In the genomic region with DNA sequence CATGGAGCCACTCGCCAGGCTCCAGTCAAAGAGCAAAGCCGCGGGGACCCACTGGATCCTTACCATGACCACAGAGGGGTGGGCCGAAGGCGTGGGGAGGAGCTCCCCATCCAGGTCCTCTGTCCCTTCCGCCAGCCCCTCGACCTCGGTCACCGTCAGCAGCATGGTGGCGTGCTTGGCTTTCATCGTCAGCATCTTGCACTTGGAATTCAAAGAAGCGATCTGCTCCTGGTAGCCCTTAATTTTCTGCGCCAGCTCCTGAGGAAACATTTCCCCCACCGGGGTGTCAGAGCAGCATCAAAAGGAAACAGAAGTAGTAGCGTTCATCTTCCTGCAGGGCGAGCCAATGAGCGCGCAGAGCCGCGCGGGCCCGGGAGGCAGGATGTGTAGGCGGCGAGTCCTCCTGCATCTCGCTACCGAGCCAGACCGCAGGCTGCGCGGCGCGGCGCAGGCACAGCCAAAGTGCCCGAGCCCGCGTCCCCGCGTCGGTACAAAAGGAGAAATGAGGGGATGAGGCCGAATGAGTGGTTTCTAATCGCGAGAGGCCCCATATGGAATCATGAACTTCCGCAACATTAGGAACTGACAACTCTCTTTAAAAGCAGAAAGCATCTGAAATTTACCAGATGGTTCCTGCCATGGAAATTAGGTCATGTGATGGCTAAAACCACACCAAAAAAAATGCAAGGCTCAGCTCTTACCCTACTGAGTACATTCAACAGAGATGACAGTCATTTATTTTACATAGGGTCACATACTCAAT, we compare ENCODE assay signal across 1 cellular context.
TF ChIP-seq lines count a peak whose summit lies in the region.

No MANE protein-coding gene starts in this region.

TF ChIP-seq in HepG2, 621 proteins besides CTCF, POLR2A, EP300 and RAD21 (continued from another document and continues in another):
- TF ChIP-seq, protein P1, sequence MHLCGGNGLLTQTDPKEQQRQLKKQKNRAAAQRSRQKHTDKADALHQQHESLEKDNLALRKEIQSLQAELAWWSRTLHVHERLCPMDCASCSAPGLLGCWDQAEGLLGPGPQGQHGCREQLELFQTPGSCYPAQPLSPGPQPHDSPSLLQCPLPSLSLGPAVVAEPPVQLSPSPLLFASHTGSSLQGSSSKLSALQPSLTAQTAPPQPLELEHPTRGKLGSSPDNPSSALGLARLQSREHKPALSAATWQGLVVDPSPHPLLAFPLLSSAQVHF (CRISPR knock-in tag; IDR thresholded peaks at IDR 0.05) = no peak; the same call in 1 of the 2 replicates
- TF ChIP-seq TEAD3 (CRISPR knock-in tag; optimal IDR thresholded peaks at IDR 0.05; ENCODE audit: borderline replicate concordance) = no peak
- TF ChIP-seq RXRB (CRISPR knock-in tag; IDR thresholded peaks at IDR 0.05; ENCODE audit: borderline replicate concordance) = peak; percentile 32
- peak; percentile 92 for TF ChIP-seq KDM2A (CRISPR knock-in tag; IDR thresholded peaks at IDR 0.05; ENCODE audit: borderline replicate concordance, low read depth)
- peak; percentile 79; the same call in 1 of the 2 replicates for TF ChIP-seq ZNF564 (CRISPR knock-in tag; IDR thresholded peaks at IDR 0.05)
- TF ChIP-seq JDP2 (CRISPR knock-in tag; IDR thresholded peaks at IDR 0.05; ENCODE audit: borderline replicate concordance) = no peak
- TF ChIP-seq, protein P2, sequence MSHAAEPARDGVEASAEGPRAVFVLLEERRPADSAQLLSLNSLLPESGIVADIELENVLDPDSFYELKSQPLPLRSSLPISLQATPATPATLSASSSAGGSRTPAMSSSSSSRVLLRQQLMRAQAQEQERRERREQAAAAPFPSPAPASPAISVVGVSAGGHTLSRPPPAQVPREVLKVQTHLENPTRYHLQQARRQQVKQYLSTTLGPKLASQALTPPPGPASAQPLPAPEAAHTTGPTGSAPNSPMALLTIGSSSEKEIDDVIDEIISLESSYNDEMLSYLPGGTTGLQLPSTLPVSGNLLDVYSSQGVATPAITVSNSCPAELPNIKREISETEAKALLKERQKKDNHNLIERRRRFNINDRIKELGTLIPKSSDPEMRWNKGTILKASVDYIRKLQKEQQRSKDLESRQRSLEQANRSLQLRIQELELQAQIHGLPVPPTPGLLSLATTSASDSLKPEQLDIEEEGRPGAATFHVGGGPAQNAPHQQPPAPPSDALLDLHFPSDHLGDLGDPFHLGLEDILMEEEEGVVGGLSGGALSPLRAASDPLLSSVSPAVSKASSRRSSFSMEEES (CRISPR knock-in tag; IDR thresholded peaks at IDR 0.05) = no peak
- TF ChIP-seq NFRKB (IDR thresholded peaks at IDR 0.05) = no peak
- no peak for TF ChIP-seq ZBTB8A (CRISPR knock-in tag; IDR thresholded peaks at IDR 0.05; ENCODE audit: borderline replicate concordance, low read depth)
- TF ChIP-seq, protein P3, sequence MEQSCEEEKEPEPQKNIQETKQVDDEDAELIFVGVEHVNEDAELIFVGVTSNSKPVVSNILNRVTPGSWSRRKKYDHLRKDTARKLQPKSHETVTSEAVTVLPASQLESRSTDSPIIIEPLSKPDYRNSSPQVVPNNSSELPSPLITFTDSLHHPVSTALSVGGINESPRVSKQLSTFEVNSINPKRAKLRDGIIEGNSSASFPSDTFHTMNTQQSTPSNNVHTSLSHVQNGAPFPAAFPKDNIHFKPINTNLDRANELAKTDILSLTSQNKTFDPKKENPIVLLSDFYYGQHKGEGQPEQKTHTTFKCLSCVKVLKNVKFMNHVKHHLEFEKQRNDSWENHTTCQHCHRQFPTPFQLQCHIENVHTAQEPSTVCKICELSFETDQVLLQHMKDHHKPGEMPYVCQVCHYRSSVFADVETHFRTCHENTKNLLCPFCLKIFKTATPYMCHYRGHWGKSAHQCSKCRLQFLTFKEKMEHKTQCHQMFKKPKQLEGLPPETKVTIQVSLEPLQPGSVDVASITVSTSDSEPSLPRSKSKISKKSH (CRISPR knock-in tag; IDR thresholded peaks at IDR 0.05; ENCODE audit: borderline replicate concordance) = peak; percentile 80; the same call in 1 of the 2 replicates
- TF ChIP-seq, protein P4, sequence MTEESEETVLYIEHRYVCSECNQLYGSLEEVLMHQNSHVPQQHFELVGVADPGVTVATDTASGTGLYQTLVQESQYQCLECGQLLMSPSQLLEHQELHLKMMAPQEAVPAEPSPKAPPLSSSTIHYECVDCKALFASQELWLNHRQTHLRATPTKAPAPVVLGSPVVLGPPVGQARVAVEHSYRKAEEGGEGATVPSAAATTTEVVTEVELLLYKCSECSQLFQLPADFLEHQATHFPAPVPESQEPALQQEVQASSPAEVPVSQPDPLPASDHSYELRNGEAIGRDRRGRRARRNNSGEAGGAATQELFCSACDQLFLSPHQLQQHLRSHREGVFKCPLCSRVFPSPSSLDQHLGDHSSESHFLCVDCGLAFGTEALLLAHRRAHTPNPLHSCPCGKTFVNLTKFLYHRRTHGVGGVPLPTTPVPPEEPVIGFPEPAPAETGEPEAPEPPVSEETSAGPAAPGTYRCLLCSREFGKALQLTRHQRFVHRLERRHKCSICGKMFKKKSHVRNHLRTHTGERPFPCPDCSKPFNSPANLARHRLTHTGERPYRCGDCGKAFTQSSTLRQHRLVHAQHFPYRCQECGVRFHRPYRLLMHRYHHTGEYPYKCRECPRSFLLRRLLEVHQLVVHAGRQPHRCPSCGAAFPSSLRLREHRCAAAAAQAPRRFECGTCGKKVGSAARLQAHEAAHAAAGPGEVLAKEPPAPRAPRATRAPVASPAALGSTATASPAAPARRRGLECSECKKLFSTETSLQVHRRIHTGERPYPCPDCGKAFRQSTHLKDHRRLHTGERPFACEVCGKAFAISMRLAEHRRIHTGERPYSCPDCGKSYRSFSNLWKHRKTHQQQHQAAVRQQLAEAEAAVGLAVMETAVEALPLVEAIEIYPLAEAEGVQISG (CRISPR knock-in tag; IDR thresholded peaks at IDR 0.05) = peak; percentile 87
- TF ChIP-seq TCF7 (IDR thresholded peaks at IDR 0.05; ENCODE audit: low read depth) = no peak
- TF ChIP-seq, protein P5, sequence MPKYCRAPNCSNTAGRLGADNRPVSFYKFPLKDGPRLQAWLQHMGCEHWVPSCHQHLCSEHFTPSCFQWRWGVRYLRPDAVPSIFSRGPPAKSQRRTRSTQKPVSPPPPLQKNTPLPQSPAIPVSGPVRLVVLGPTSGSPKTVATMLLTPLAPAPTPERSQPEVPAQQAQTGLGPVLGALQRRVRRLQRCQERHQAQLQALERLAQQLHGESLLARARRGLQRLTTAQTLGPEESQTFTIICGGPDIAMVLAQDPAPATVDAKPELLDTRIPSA (CRISPR knock-in tag; IDR thresholded peaks at IDR 0.05; ENCODE audit: borderline replicate concordance) = 0 out of 2 replicates have a peak, but pooled peaks have one; percentile 48
- TF ChIP-seq PAX8 (CRISPR knock-in tag; IDR thresholded peaks at IDR 0.05; ENCODE audit: borderline replicate concordance) = peak; percentile 94; the same call in 1 of the 2 replicates
- TF ChIP-seq, protein P6, sequence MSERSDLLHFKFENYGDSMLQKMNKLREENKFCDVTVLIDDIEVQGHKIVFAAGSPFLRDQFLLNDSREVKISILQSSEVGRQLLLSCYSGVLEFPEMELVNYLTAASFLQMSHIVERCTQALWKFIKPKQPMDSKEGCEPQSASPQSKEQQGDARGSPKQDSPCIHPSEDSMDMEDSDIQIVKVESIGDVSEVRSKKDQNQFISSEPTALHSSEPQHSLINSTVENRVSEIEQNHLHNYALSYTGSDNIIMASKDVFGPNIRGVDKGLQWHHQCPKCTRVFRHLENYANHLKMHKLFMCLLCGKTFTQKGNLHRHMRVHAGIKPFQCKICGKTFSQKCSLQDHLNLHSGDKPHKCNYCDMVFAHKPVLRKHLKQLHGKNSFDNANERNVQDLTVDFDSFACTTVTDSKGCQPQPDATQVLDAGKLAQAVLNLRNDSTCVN (CRISPR knock-in tag; IDR thresholded peaks at IDR 0.05; ENCODE audit: borderline replicate concordance) = peak; percentile 37; the same call in 1 of the 2 replicates
- TF ChIP-seq, protein P7, sequence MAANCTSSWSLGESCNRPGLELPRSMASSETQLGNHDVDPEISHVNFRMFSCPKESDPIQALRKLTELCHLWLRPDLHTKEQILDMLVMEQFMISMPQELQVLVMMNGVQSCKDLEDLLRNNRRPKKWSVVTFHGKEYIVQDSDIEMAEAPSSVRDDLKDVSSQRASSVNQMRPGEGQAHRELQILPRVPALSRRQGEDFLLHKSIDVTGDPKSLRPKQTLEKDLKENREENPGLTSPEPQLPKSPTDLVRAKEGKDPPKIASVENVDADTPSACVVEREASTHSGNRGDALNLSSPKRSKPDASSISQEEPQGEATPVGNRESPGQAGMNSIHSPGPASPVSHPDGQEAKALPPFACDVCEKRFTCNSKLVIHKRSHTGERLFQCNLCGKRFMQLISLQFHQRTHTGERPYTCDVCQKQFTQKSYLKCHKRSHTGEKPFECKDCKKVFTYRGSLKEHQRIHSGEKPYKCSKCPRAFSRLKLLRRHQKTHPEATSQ (CRISPR knock-in tag; IDR thresholded peaks at IDR 0.05; ENCODE audit: borderline replicate concordance) = peak; percentile 72; the same call in 1 of the 2 replicates
- no peak for TF ChIP-seq ZNF432 (CRISPR knock-in tag; IDR thresholded peaks at IDR 0.05; ENCODE audit: borderline replicate concordance)
- no peak for TF ChIP-seq ZNF17 (CRISPR knock-in tag; IDR thresholded peaks at IDR 0.05)
- TF ChIP-seq, protein P8, sequence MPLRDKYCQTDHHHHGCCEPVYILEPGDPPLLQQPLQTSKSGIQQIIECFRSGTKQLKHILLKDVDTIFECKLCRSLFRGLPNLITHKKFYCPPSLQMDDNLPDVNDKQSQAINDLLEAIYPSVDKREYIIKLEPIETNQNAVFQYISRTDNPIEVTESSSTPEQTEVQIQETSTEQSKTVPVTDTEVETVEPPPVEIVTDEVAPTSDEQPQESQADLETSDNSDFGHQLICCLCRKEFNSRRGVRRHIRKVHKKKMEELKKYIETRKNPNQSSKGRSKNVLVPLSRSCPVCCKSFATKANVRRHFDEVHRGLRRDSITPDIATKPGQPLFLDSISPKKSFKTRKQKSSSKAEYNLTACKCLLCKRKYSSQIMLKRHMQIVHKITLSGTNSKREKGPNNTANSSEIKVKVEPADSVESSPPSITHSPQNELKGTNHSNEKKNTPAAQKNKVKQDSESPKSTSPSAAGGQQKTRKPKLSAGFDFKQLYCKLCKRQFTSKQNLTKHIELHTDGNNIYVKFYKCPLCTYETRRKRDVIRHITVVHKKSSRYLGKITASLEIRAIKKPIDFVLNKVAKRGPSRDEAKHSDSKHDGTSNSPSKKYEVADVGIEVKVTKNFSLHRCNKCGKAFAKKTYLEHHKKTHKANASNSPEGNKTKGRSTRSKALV (CRISPR knock-in tag; IDR thresholded peaks at IDR 0.05) = peak; percentile 93
- TF ChIP-seq, protein P9, sequence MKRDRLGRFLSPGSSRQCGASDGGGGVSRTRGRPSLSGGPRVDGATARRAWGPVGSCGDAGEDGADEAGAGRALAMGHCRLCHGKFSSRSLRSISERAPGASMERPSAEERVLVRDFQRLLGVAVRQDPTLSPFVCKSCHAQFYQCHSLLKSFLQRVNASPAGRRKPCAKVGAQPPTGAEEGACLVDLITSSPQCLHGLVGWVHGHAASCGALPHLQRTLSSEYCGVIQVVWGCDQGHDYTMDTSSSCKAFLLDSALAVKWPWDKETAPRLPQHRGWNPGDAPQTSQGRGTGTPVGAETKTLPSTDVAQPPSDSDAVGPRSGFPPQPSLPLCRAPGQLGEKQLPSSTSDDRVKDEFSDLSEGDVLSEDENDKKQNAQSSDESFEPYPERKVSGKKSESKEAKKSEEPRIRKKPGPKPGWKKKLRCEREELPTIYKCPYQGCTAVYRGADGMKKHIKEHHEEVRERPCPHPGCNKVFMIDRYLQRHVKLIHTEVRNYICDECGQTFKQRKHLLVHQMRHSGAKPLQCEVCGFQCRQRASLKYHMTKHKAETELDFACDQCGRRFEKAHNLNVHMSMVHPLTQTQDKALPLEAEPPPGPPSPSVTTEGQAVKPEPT (CRISPR knock-in tag; IDR thresholded peaks at IDR 0.05; ENCODE audit: low read depth) = peak; percentile 88
- TF ChIP-seq HNRNPUL1 (IDR thresholded peaks at IDR 0.05; ENCODE audit: low read depth, low read length) = no peak
- TF ChIP-seq, protein P10, sequence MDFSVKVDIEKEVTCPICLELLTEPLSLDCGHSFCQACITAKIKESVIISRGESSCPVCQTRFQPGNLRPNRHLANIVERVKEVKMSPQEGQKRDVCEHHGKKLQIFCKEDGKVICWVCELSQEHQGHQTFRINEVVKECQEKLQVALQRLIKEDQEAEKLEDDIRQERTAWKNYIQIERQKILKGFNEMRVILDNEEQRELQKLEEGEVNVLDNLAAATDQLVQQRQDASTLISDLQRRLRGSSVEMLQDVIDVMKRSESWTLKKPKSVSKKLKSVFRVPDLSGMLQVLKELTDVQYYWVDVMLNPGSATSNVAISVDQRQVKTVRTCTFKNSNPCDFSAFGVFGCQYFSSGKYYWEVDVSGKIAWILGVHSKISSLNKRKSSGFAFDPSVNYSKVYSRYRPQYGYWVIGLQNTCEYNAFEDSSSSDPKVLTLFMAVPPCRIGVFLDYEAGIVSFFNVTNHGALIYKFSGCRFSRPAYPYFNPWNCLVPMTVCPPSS (IDR thresholded peaks at IDR 0.05) = no peak
- TF ChIP-seq, protein P11, sequence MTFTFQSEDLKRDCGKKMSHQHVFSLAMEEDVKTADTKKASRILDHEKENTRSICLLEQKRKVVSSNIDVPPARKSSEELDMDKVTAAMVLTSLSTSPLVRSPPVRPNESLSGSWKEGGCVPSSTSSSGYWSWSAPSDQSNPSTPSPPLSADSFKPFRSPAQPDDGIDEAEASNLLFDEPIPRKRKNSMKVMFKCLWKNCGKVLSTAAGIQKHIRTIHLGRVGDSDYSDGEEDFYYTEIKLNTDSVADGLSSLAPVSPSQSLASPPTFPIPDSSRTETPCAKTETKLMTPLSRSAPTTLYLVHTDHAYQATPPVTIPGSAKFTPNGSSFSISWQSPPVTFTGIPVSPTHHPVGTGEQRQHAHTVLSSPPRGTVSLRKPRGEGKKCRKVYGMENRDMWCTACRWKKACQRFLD (CRISPR knock-in tag; IDR thresholded peaks at IDR 0.05; ENCODE audit: borderline replicate concordance) = 0 out of 2 replicates have a peak, but pooled peaks have one; percentile 56
- no peak for TF ChIP-seq SRF (IDR thresholded peaks at IDR 0.05; ENCODE audit: low read depth, low read length)
- no peak for TF ChIP-seq HHEX (CRISPR knock-in tag; IDR thresholded peaks at IDR 0.05)
- TF ChIP-seq ZNF83 (CRISPR knock-in tag; IDR thresholded peaks at IDR 0.05; ENCODE audit: borderline replicate concordance) = peak; percentile 51; the same call in 1 of the 2 replicates
- peak; percentile 56 for TF ChIP-seq STAG1 (CRISPR knock-in tag; IDR thresholded peaks at IDR 0.05)
- 0 out of 2 replicates have a peak, but pooled peaks have one; percentile 54 for TF ChIP-seq KAT8 (CRISPR knock-in tag; IDR thresholded peaks at IDR 0.05)
- peak; percentile 79; the same call in 1 of the 2 replicates for TF ChIP-seq AKAP8 (CRISPR knock-in tag; IDR thresholded peaks at IDR 0.05)
- no peak for TF ChIP-seq ARNT (IDR thresholded peaks at IDR 0.05)
- TF ChIP-seq ZNF839 (CRISPR knock-in tag; IDR thresholded peaks at IDR 0.05; ENCODE audit: borderline replicate concordance) = peak; percentile 97
- TF ChIP-seq, protein P12, sequence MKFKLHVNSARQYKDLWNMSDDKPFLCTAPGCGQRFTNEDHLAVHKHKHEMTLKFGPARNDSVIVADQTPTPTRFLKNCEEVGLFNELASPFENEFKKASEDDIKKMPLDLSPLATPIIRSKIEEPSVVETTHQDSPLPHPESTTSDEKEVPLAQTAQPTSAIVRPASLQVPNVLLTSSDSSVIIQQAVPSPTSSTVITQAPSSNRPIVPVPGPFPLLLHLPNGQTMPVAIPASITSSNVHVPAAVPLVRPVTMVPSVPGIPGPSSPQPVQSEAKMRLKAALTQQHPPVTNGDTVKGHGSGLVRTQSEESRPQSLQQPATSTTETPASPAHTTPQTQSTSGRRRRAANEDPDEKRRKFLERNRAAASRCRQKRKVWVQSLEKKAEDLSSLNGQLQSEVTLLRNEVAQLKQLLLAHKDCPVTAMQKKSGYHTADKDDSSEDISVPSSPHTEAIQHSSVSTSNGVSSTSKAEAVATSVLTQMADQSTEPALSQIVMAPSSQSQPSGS (CRISPR knock-in tag; IDR thresholded peaks at IDR 0.05) = no peak
- peak; percentile 27; the same call in 1 of the 2 replicates for TF ChIP-seq YEATS4 (CRISPR knock-in tag; IDR thresholded peaks at IDR 0.05; ENCODE audit: borderline replicate concordance)
- no peak for TF ChIP-seq CHCHD3 (CRISPR knock-in tag; IDR thresholded peaks at IDR 0.05)
- TF ChIP-seq ZNF225 (CRISPR knock-in tag; IDR thresholded peaks at IDR 0.05) = peak; percentile 56; the same call in 1 of the 2 replicates
